ENCODE assay signal across 8 cellular contexts in genomic region chr2:75710577-75711253, GRCh38. TPM values are rescaled to one million over a fixed set of nuclear protein-coding genes. Genes with fewer than 3 reads are reported as not detected.
DNase-seq lines count a peak whose midpoint lies in the region; ATAC-seq and TF ChIP-seq lines count a peak whose summit lies in the region.

Gene GCFC2 (minus strand): TSS chr2:75710915. CDS start chr2:75710855, 60 bp downstream.

- no peaks in the 10 kb centered on the region for H3K9me3 ChIP-seq in breast epithelium

- peak within 1 kb of the TSS; percentile 93 for H3K27ac ChIP-seq in VCaP
- H3K27ac ChIP-seq in breast epithelium = peak within 1 kb of the TSS; percentile 90 to 93

- peak within 1 kb of the TSS; percentile 71 to 80 (median 75) for H3K4me3 ChIP-seq in breast epithelium

- H3K36me3 ChIP-seq in breast epithelium = no peaks in the 10 kb centered on the region

- DNase-seq in ACHN (peak; percentile 84), NCI-H2171 (lab: John Stamatoyannopoulos, UW) (peak; percentile 84), breast epithelium (ENCODE audit: low spot score in 2 of 2) (peak; percentile 76 to 79), iPS-NIHi11 (ENCODE audit: low spot score) (peak; percentile 93), smooth muscle cell of the brain vasculature (ENCODE audit: low read depth, low spot score) (peak; percentile 74)

- in situ Hi-C loops in ACHN (cut with HindIII; ENCODE audit: low pct_ligation_motif_present, low pct_unique_long_range_greater_than_20kb, low sequenced_read_pairs) = no loop called here

- peak; percentile 95 for ATAC-seq in GM18867 (IDR thresholded peaks at IDR 0.05; ENCODE audit: unreplicated experiment)
- ATAC-seq in HG03103 (IDR thresholded peaks at IDR 0.05; ENCODE audit: low read depth, unreplicated experiment) = peak; percentile 89

- peak; percentile 32 for TF ChIP-seq POLR2A in breast epithelium (IDR thresholded peaks at IDR 0.05)

- H3K27me3 ChIP-seq in breast epithelium = no peaks in the 10 kb centered on the region

- TF ChIP-seq CTCF in VCaP (conservative IDR thresholded peaks at IDR 0.05) (peak; percentile 53), breast epithelium (IDR thresholded peaks at IDR 0.05) (peak in 1 of 3 donors; percentile 43)

- no peaks in the 10 kb centered on the region for H3K4me1 ChIP-seq in breast epithelium

- intact Hi-C loops in breast epithelium (cut with DNase I; ENCODE audit: low total_unique reads) = no loop called here

RNA-seq across cellular contexts. Expression of gene GCFC2, which starts in this region (rescaled TPM):
- total RNA-seq in breast epithelium = 10 to 100 TPM; 26.7 to 36.1 (median 31.5) TPM

Comparison
In these comparisons a context has a peak if more than half of its experiments do, and no peak if none do; other contexts are left out.
1. Peak in every context shown above with its lines: DNase-seq, ATAC-seq, H3K4me3 ChIP-seq and H3K27ac ChIP-seq.